ENCODE assay signal across 9 cellular contexts in genomic region chrX:19625612-19626011, GRCh38.
DNase-seq lines count a peak whose midpoint lies in the region; ATAC-seq and TF ChIP-seq lines count a peak whose summit lies in the region.
"Had no signal": no experiment of that assay in that cellular context is flagged by ENCODE, and none has a peak within 500 bp of the region (broad histone marks: within the 10 kb centered on the region; RNA-seq: fewer than 3 reads in every experiment).

No MANE protein-coding gene starts in this region.

- H3K9ac ChIP-seq in neural progenitor cell, result no peak overlapping the region

- peaks cover 58% of the 10 kb centered on the region for H3K4me1 ChIP-seq in CD4-positive, alpha-beta memory T cell (ENCODE audit: insufficient read depth, low read length)
- H3K4me1 ChIP-seq in psoas muscle (no peaks in the 10 kb centered on the region), neural progenitor cell (peaks cover 6% of the 10 kb centered on the region)
- H3K4me1 ChIP-seq: colonic mucosa had no signal

- peaks cover 0 to 49% of the 10 kb centered on the region in 2 donors for H3K36me3 Mint-ChIP-seq in CD4-positive, alpha-beta memory T cell
- H3K36me3 Mint-ChIP-seq in T-cell, result peaks cover 27% of the 10 kb centered on the region
- H3K36me3 Mint-ChIP-seq in activated naive CD4-positive, alpha-beta T cell treated with anti-CD3 and anti-CD28 coated beads, Interleukin-2, amount 10 ng/mL, durations not matched to agents 7 days and 5 days, result peaks cover 27% of the 10 kb centered on the region
- no peaks in the 10 kb centered on the region for H3K36me3 Mint-ChIP-seq in neural progenitor cell

- POLR2A ChIA-PET in CD4-positive, alpha-beta memory T cell (lab: Charles Lee; ENCODE audit: partially characterized antibody), result interaction anchor here (1.1 kb wide), 1 partner anchor 16 kb away, joined by 3 read pairs; no protein-coding TSS in a partner anchor
- POLR2A ChIA-PET in T-cell (lab: Charles Lee), result no interaction called here

- peak overlapping the region; percentile 48 to 92 (median 80) for H3K27ac Mint-ChIP-seq in CD4-positive, alpha-beta memory T cell
- H3K27ac Mint-ChIP-seq in T-cell (peak overlapping the region; percentile 68 to 81), neural progenitor cell (no peak overlapping the region)
- H3K27ac Mint-ChIP-seq in activated naive CD4-positive, alpha-beta T cell treated with anti-CD3 and anti-CD28 coated beads, Interleukin-2, amount 10 ng/mL, durations not matched to agents 7 days and 5 days, result peak overlapping the region; percentile 77

- H4K20me1 ChIP-seq in neural progenitor cell (ENCODE audit: low read depth), result no peaks in the 10 kb centered on the region

- peak; percentile 51 to 78 (median 68) for ATAC-seq in T-cell (replicated peaks in 1 of 4)
- ATAC-seq in psoas muscle, result peak; percentile 40 to 73 (median 54)
- no peak for ATAC-seq in HG02981 (IDR thresholded peaks at IDR 0.05; ENCODE audit: unreplicated experiment)
- ATAC-seq in HG03175 (IDR thresholded peaks at IDR 0.05; ENCODE audit: unreplicated experiment), result no peak

- peaks cover 30 to 63% (median 50%) of the 10 kb centered on the region in 4 donors for H3K4me1 Mint-ChIP-seq in CD4-positive, alpha-beta memory T cell
- H3K4me1 Mint-ChIP-seq in T-cell (peaks cover 34 to 67% (median 61%) of the 10 kb centered on the region in 3 donors), neural progenitor cell (peaks cover 4% of the 10 kb centered on the region)
- peaks cover 59% of the 10 kb centered on the region for H3K4me1 Mint-ChIP-seq in activated naive CD4-positive, alpha-beta T cell treated with anti-CD3 and anti-CD28 coated beads, Interleukin-2, amount 10 ng/mL, durations not matched to agents 7 days and 5 days

- H3K9me3 Mint-ChIP-seq in CD4-positive, alpha-beta memory T cell, result no peaks in the 10 kb centered on the region
- H3K9me3 Mint-ChIP-seq in T-cell (no peaks in the 10 kb centered on the region), neural progenitor cell (peaks cover 4% of the 10 kb centered on the region)
- H3K9me3 Mint-ChIP-seq in activated naive CD4-positive, alpha-beta T cell treated with anti-CD3 and anti-CD28 coated beads, Interleukin-2, amount 10 ng/mL, durations not matched to agents 7 days and 5 days, result no peaks in the 10 kb centered on the region

- 61 to 68% (median 65%) methylated on average over 6 of the region's 6 CpGs for WGBS in psoas muscle, 3 donors

- no peaks in the 10 kb centered on the region for H3K36me3 ChIP-seq in CD4-positive, alpha-beta memory T cell (ENCODE audit: insufficient read depth, low read length)
- H3K36me3 ChIP-seq in psoas muscle (ENCODE audit: insufficient read depth in 1 of 2, low read depth in 1 of 2), result no peaks in the 10 kb centered on the region
- no peaks in the 10 kb centered on the region for H3K36me3 ChIP-seq in neural progenitor cell
- H3K36me3 ChIP-seq: colonic mucosa had no signal

- H3K27me3 Mint-ChIP-seq in CD4-positive, alpha-beta memory T cell, result no peaks in the 10 kb centered on the region
- no peaks in the 10 kb centered on the region for H3K27me3 Mint-ChIP-seq in T-cell
- no peaks in the 10 kb centered on the region for H3K27me3 Mint-ChIP-seq in activated naive CD4-positive, alpha-beta T cell treated with anti-CD3 and anti-CD28 coated beads, Interleukin-2, amount 10 ng/mL, durations not matched to agents 7 days and 5 days
- peaks cover 9% of the 10 kb centered on the region for H3K27me3 Mint-ChIP-seq in neural progenitor cell (ENCODE audit: insufficient read depth, low read depth)

- intact Hi-C loops in CD4-positive, alpha-beta memory T cell (cut with micrococcal nuclease), result no loop called here
- intact Hi-C loops in psoas muscle (cut with DNase I), result no loop called here

- no peak overlapping the region for H3K4me3 ChIP-seq in CD4-positive, alpha-beta memory T cell (ENCODE audit: low read length in 2 of 2)
- no peak overlapping the region for H3K4me3 ChIP-seq in psoas muscle
- H3K4me3 ChIP-seq in neural progenitor cell, result no peak overlapping the region
- H3K4me3 ChIP-seq: colonic mucosa had no signal

- DNase-seq in CD4-positive, alpha-beta memory T cell, result peak in 4 of 5 donors; percentile 15 to 73 (median 30)
- peak in 9 of 34 experiments; percentile 0 to 17 (median 5) for DNase-seq in T-cell
- DNase-seq in activated naive CD4-positive, alpha-beta T cell treated with anti-CD3 and anti-CD28 coated beads, Interleukin-2, amount 10 ng/mL, durations not matched to agents 7 days and 5 days, result peak; percentile 44
- no peak for DNase-seq in psoas muscle
- no peak for DNase-seq in DMS 273 treated with DMSO at 0.1 percent for 48 hours (lab: John Stamatoyannopoulos, UW)
- DNase-seq in neural progenitor cell (ENCODE audit: low spot score), result no peak
- DNase-seq: colonic mucosa had no signal

- H3K4me3 Mint-ChIP-seq in CD4-positive, alpha-beta memory T cell, result peak overlapping the region in 7 of 8 donors; percentile 3 to 83 (median 43)
- H3K4me3 Mint-ChIP-seq in T-cell, result peak overlapping the region in 1 of 3 donors; percentile 51
- H3K4me3 Mint-ChIP-seq in activated naive CD4-positive, alpha-beta T cell treated with anti-CD3 and anti-CD28 coated beads, Interleukin-2, amount 10 ng/mL, durations not matched to agents 7 days and 5 days, result peak overlapping the region; percentile 30
- H3K4me3 Mint-ChIP-seq in neural progenitor cell, result no peak overlapping the region

- no peak for TF ChIP-seq CTCF in psoas muscle (IDR thresholded peaks at IDR 0.05)
- no peak for TF ChIP-seq CTCF in neural progenitor cell (IDR thresholded peaks at IDR 0.05)

- H2AFZ ChIP-seq in neural progenitor cell (replicated peaks), result no peak overlapping the region

- no peaks in the 10 kb centered on the region for H3K9me3 ChIP-seq in CD4-positive, alpha-beta memory T cell (ENCODE audit: control insufficient read depth in 1 of 2, low read length in 2 of 2)
- H3K9me3 ChIP-seq in psoas muscle, result no peaks in the 10 kb centered on the region
- H3K9me3 ChIP-seq in neural progenitor cell (ENCODE audit: low read depth), result peaks cover 8% of the 10 kb centered on the region
- H3K9me3 ChIP-seq: colonic mucosa had no signal

- H3K79me2 ChIP-seq in neural progenitor cell (ENCODE audit: low read depth), result no peaks in the 10 kb centered on the region

- peak overlapping the region; percentile 26 for H3K27ac ChIP-seq in CD4-positive, alpha-beta memory T cell (ENCODE audit: low read depth, low read length)
- H3K27ac ChIP-seq in psoas muscle (no peak overlapping the region), neural progenitor cell (no peak overlapping the region)
- H3K27ac ChIP-seq: colonic mucosa had no signal

- CTCF ChIA-PET in CD4-positive, alpha-beta memory T cell (lab: Charles Lee; ENCODE audit: partially characterized antibody), result interaction anchor here (1.0 kb wide), 1 partner anchor 15 kb away, joined by 3 read pairs; no protein-coding TSS in a partner anchor
- CTCF ChIA-PET in T-cell (lab: Charles Lee), result interaction anchor here in 1 of 2 donors (0.6 kb wide), 2 partner anchors 41 to 54 kb away, joined by 3 to 4 read pairs; no protein-coding TSS in a partner anchor
- CTCF ChIA-PET in activated naive CD4-positive, alpha-beta T cell treated with anti-CD3 and anti-CD28 coated beads, Interleukin-2, amount 10 ng/mL, durations not matched to agents 7 days and 5 days (lab: Charles Lee), result no interaction called here

- H3K27me3 ChIP-seq in CD4-positive, alpha-beta memory T cell (ENCODE audit: insufficient read depth, low read length), result no peaks in the 10 kb centered on the region
- H3K27me3 ChIP-seq in psoas muscle (ENCODE audit: insufficient read depth in 3 of 3, low read length in 2 of 3), result peaks cover 0 to 1% (median 0%) of the 10 kb centered on the region in 3 donors
- no peaks in the 10 kb centered on the region for H3K27me3 ChIP-seq in neural progenitor cell
- H3K27me3 ChIP-seq: colonic mucosa had no signal

- no peaks in the 10 kb centered on the region for H3F3A ChIP-seq in neural progenitor cell (ENCODE audit: low read depth)

- no peak overlapping the region for H3K4me2 ChIP-seq in neural progenitor cell

Comparison
In these comparisons a context has a peak if more than half of its experiments do, and no peak if none do; other contexts are left out.
1. DNase-seq: peak in CD4-positive, alpha-beta memory T cell (4 of 5) and activated naive CD4-positive, alpha-beta T cell treated with anti-CD3 and anti-CD28 coated beads, Interleukin-2, amount 10 ng/mL, durations not matched to agents 7 days and 5 days (single experiment); none in psoas muscle (0 of 2), DMS 273 treated with DMSO at 0.1 percent for 48 hours (single experiment) and neural progenitor cell (single experiment).
2. ATAC-seq: peak in T-cell (4 of 4) and psoas muscle (4 of 4); none in HG02981 (single experiment) and HG03175 (single experiment).